In the genomic region with DNA sequence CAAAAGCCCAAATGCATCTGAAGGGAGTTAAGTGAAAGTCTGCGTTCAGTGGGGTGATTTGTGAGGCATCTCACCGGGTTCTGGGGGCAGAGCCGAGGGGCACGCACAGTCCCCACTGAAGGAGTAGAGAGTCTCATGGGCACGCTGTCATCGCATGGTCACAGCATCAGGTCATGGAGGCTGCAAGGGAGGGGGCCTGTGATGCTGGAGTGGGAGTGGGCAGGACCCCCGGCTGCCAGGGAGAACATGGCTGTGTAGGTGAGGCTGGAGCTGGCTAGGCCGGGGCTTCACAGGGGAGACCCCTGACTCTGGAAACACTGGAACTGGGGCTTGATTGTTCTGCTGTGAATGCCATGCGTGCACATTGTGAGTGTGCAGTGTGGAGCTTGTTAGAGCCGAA, we compare ENCODE assay signal across 7 cellular contexts.
"Had no signal": no experiment of that assay in that cellular context is flagged by ENCODE, and none has a peak within 500 bp of the region (broad histone marks: within the 10 kb centered on the region; RNA-seq: fewer than 3 reads in every experiment).

No MANE protein-coding gene starts in this region.

- H3K27ac ChIP-seq: HL-60, KMS-11 had no signal

- H3K4me3 ChIP-seq: K562 had no signal

- H3K9ac ChIP-seq: KMS-11 had no signal

- H3K4me2 ChIP-seq: KMS-11 had no signal

- ATAC-seq: HepG2, K562 had no signal

- DNase-seq: IMR-90, KBM-7, KG1 had no signal
